In the genomic region with DNA sequence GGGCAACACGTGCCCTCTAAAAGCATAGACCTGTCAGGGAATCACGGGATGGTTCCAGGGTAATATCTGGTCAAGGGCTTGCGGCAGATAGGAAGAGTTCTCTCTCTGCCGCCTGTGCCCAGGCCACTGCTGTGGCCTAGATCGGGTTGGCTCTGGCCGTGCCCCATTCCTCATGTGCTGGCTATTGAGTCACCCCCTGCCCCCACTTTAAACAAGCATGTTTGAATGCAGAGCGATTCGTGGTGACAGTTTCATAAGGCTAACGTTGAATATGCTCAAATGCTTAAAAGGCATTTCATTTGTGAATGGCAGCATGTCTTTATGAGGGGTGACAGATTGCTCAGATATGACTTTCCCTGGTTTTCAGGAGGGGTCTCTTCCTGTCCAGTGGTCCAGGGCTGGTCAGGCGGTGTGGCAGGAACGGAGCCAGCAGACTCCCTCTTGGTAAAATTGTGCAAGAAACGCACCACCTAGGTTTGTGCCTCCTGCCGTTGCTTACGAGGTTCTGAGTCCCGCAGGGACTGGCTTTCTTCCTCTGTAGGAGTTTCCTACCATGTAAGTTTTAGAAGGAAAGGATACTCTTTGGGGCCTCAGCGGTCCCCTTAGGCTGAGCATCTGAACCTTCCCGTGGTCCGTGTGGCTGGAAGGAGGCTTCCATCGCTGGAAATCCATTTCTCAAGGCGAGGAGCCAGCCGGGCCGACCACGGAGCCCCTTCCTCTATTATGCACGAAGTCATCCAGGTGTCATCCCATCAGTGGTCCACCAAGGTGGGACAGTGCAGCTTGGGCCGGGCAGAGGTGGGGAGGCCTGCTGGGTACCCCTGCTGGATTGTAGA, we compare ENCODE assay signal across 30 cellular contexts. TPM values are rescaled to one million over a fixed set of nuclear protein-coding genes. Genes with fewer than 3 reads are reported as not detected.
DNase-seq lines count a peak whose midpoint lies in the region; ATAC-seq, FAIRE-seq and TF ChIP-seq lines count a peak whose summit lies in the region.
"Had no signal": no experiment of that assay in that cellular context is flagged by ENCODE, and none has a peak within 500 bp of the region (broad histone marks: within the 10 kb centered on the region; RNA-seq: fewer than 3 reads in every experiment).

No MANE protein-coding gene starts in this region.

- H4K8ac ChIP-seq in H1 (ENCODE audit: extremely low read depth, insufficient read depth, low read length) = no peak overlapping the region; the same call in 1 of the 2 replicates

- peaks cover 16% of the 10 kb centered on the region for H3K79me1 ChIP-seq in H1 (ENCODE audit: low read depth, low read length)

- no peak overlapping the region for H3K9ac ChIP-seq in H1 (replicated peaks in 1 of 4; ENCODE audit: extremely low read depth in 1 of 4, low read depth in 3 of 4, low read length in 3 of 4)

- ATAC-seq in T-helper 17 cell = no peak
- ATAC-seq: activated CD4-positive, CD25-positive, alpha-beta regulatory T cell treated with anti-CD3 and anti-CD28 coated beads, Interleukin-2, amount 50 U/mL, for 24 hours; K562; right cardiac atrium; stimulated activated naive CD8-positive, alpha-beta T cell treated with anti-CD3 and anti-CD28 coated beads, Interleukin-15, amount 100 ng/mL, for 72 hours had no signal

- H3K9me3 ChIP-seq in H1 (ENCODE audit: insufficient read depth in 2 of 2, low read depth in 1 of 2, low read length in 1 of 2) (no peaks in the 10 kb centered on the region), T-helper 17 cell (ENCODE audit: control insufficient read depth, low read length, poor library complexity, severe bottlenecking) (no peaks in the 10 kb centered on the region)
- H3K9me3 ChIP-seq: lower lobe of right lung, pancreas, thyroid gland had no signal

- no peak overlapping the region for H2BK120ac ChIP-seq in H1 (replicated peaks; ENCODE audit: low read depth, low read length)

- H4K20me1 ChIP-seq in H1 (replicated peaks in 1 of 2; ENCODE audit: control insufficient read depth in 1 of 2, insufficient read depth in 2 of 2, low read length in 2 of 2) = peaks cover 0 to 23% of the 10 kb centered on the region in 2 experiments

- no peak overlapping the region for H3K4me3 Mint-ChIP-seq in T-helper 17 cell
- H3K4me3 Mint-ChIP-seq: activated naive CD4-positive, alpha-beta T cell treated with anti-CD3 and anti-CD28 coated beads, Interleukin-2, amount 10 ng/mL, durations not matched to agents 7 days and 5 days; brain; stimulated activated naive CD8-positive, alpha-beta T cell treated with anti-CD3 and anti-CD28 coated beads, Interleukin-15, amount 100 ng/mL, for 72 hours had no signal

- H3K23ac ChIP-seq in H1 (ENCODE audit: insufficient read length) = no peak overlapping the region

- H2AFZ ChIP-seq in H1 (ENCODE audit: low read length) = no peak overlapping the region

- WGBS in H1 (ENCODE audit: extremely low coverage in 1 of 2, insufficient coverage in 1 of 2, insufficient read length in 1 of 2, insufficient replicate concordance in 2 of 2, low coverage in 1 of 2, low lambda C conversion rate in 2 of 2, missing lambda C conversion rate in 1 of 2), 2 experiments = 91% methylated on average over 25 of the region's 25 CpGs; no CpG with 5 or more reads in 1 of the 2 experiments

- CTCF ChIA-PET in H1 (lab: Charles Lee; ENCODE audit: partially characterized antibody) = interaction anchor here (0.5 to 1.2 kb wide), 4 partner anchors 8 to 1394 kb away, joined by 3 to 10 read pairs (median 4); no protein-coding TSS in a partner anchor

- no peak for TF ChIP-seq CTCF in H1 (IDR thresholded peaks at IDR 0.05; ENCODE audit: control extremely low read depth in 1 of 3, insufficient read depth in 1 of 3, low read depth in 1 of 3, low read length in 3 of 3)

- no peak overlapping the region for H3K27ac Mint-ChIP-seq in T-helper 17 cell
- H3K27ac Mint-ChIP-seq: activated naive CD4-positive, alpha-beta T cell treated with anti-CD3 and anti-CD28 coated beads, Interleukin-2, amount 10 ng/mL, durations not matched to agents 7 days and 5 days; brain; stimulated activated naive CD8-positive, alpha-beta T cell treated with anti-CD3 and anti-CD28 coated beads, Interleukin-15, amount 100 ng/mL, for 72 hours had no signal

- H2BK12ac ChIP-seq in H1 (ENCODE audit: low read depth, low read length) = no peak overlapping the region

- no peaks in the 10 kb centered on the region for H3K27me3 ChIP-seq in H1 (replicated peaks in 1 of 4; ENCODE audit: control insufficient read depth in 3 of 4, extremely low read depth in 1 of 4, insufficient read depth in 3 of 4, low read length in 3 of 4)
- H3K27me3 ChIP-seq in H7 (ENCODE audit: control insufficient read depth, insufficient read depth, low read length) = no peaks in the 10 kb centered on the region
- H3K27me3 ChIP-seq: pancreas, thyroid gland had no signal

- no peaks in the 10 kb centered on the region for H3K4me1 Mint-ChIP-seq in T-helper 17 cell
- H3K4me1 Mint-ChIP-seq: activated naive CD4-positive, alpha-beta T cell treated with anti-CD3 and anti-CD28 coated beads, Interleukin-2, amount 10 ng/mL, durations not matched to agents 7 days and 5 days; stimulated activated naive CD8-positive, alpha-beta T cell treated with anti-CD3 and anti-CD28 coated beads, Interleukin-15, amount 100 ng/mL, for 72 hours had no signal

- no peak overlapping the region for H3K4me2 ChIP-seq in H1 (ENCODE audit: insufficient read depth in 1 of 2, low read depth in 2 of 2, low read length in 2 of 2)

- peaks cover 16% of the 10 kb centered on the region for H3K27me3 Mint-ChIP-seq in T-helper 17 cell

- peak overlapping the region; percentile 62 for H4K91ac ChIP-seq in H1 (replicated peaks; ENCODE audit: insufficient read length, low read length)

- H2AK5ac ChIP-seq in H1 (ENCODE audit: low read depth, low read length) = peak overlapping the region; percentile 75; the same call in 1 of the 2 replicates

- peak; percentile 27 for DNase-seq in activated effector memory CD4-positive, alpha-beta T cell treated with anti-CD3 and anti-CD28 coated beads, Interleukin-2, amount 50 U/mL, for 16 hours
- no peak for DNase-seq in activated effector memory CD4-positive, alpha-beta T cell treated with Interleukin-2 at 50 U/mL for 16 hours
- DNase-seq in H1 (ENCODE audit: low read depth in 1 of 2, low spot score in 2 of 2) (no peak), posterior vena cava (ENCODE audit: low spot score) (peak; percentile 52), T-helper 17 cell (no peak), SW 1271 (lab: John Stamatoyannopoulos, UW) (no peak), H7 (no peak), Ammon's horn (ENCODE audit: low spot score) (no peak)
- DNase-seq: activated CD4-positive, alpha-beta T cell treated with anti-CD3 and anti-CD28 coated beads, Interleukin-2, amount 50 U/mL, for 48 hours; activated naive CD4-positive, alpha-beta T cell treated with anti-CD3 and anti-CD28 coated beads, Interleukin-2, amount 10 ng/mL, durations not matched to agents 7 days and 5 days; DND-41; GF-D8; kidney glomerular epithelial cell; lower lobe of right lung; NCI-H1105; NCI-H187 treated with DMSO at 0.1 percent for 48 hours; NCI-H2171; NCI-H510A; stimulated activated CD4-positive, alpha-beta T cell treated with anti-CD3 and anti-CD28 coated beads, Interleukin-2, amount 100 ng/mL, for 48 hours; stimulated activated naive CD8-positive, alpha-beta T cell treated with anti-CD3 and anti-CD28 coated beads, Interleukin-15, amount 100 ng/mL, for 72 hours; T-helper 1 cell; thyroid gland had no signal

- H3K79me2 ChIP-seq in H1 (ENCODE audit: control insufficient read depth in 1 of 2, insufficient read depth in 2 of 2, low read length in 2 of 2) = peaks cover 4 to 89% of the 10 kb centered on the region in 2 experiments; a peak in 3 of 4 replicates

- FAIRE-seq in H1 (lab: Jason Lieb, UNC) = no peak
- FAIRE-seq: frontal cortex, K562, pancreas had no signal

- H3K36me3 ChIP-seq in H1 (ENCODE audit: control insufficient read depth in 2 of 4, insufficient read depth in 4 of 4, low read length in 3 of 4) (no peaks in the 10 kb centered on the region), H7 (replicated peaks; ENCODE audit: control insufficient read depth, insufficient read depth, low read length) (no peaks in the 10 kb centered on the region)
- H3K36me3 ChIP-seq: lower lobe of right lung, pancreas, thyroid gland had no signal

- TF ChIP-seq EP300 in H1 (IDR thresholded peaks at IDR 0.05; ENCODE audit: borderline replicate concordance in 1 of 2, low read depth in 2 of 2, low read length in 2 of 2) = no peak

- POLR2A ChIA-PET in H1 (lab: Charles Lee; ENCODE audit: partially characterized antibody) = interaction anchor here (0.9 to 1.0 kb wide), 2 partner anchors 8 to 52 kb away, joined by 3 read pairs; no protein-coding TSS in a partner anchor

- intact Hi-C loops in posterior vena cava (cut with DNase I) = no loop called here

- no peak overlapping the region for H3K18ac ChIP-seq in H1 (ENCODE audit: extremely low read depth, low read length)

- peaks cover 5 to 17% (median 10%) of the 10 kb centered on the region in 4 experiments for H3K4me1 ChIP-seq in H1 (replicated peaks in 1 of 4; ENCODE audit: control insufficient read depth in 3 of 4, insufficient read depth in 4 of 4, low read length in 3 of 4)
- H3K4me1 ChIP-seq: thyroid gland had no signal

- H3K4me3 ChIP-seq in H1 (ENCODE audit: extremely low read depth in 1 of 4, insufficient read depth in 2 of 4, low read depth in 3 of 4, low read length in 4 of 4) (no peak overlapping the region), H7 (ENCODE audit: insufficient read depth, low read depth, low read length) (no peak overlapping the region)
- H3K4me3 ChIP-seq: K562, lower lobe of right lung, pancreas, thyroid gland had no signal

- H4K5ac ChIP-seq in H1 (ENCODE audit: insufficient read length, low read depth, low read length) = no peak overlapping the region

- H3K27ac ChIP-seq in H1 (ENCODE audit: low read depth, low read length) = no peak overlapping the region
- H3K27ac ChIP-seq: 22Rv1, lower lobe of right lung, RWPE1, thyroid gland had no signal

- no peak overlapping the region for H3K14ac ChIP-seq in H1 (ENCODE audit: insufficient read length)

- no peaks in the 10 kb centered on the region for H3K23me2 ChIP-seq in H1 (ENCODE audit: low read depth, low read length)

- no peak overlapping the region for H3K4ac ChIP-seq in H1 (replicated peaks; ENCODE audit: insufficient read length, low read depth, low read length)

- 0 out of 2 replicates have a peak overlapping the region, but pooled peaks have one; percentile 35 for H2BK5ac ChIP-seq in H1 (ENCODE audit: low read depth, low read length)

- no peak for TF ChIP-seq RAD21 in H1 (IDR thresholded peaks at IDR 0.05 in 1 of 2, conservative IDR thresholded peaks at IDR 0.05 in 1 of 2; ENCODE audit: low read depth in 2 of 2, low read length in 2 of 2)

- H3K36me3 Mint-ChIP-seq in T-helper 17 cell (ENCODE audit: low read depth) = no peaks in the 10 kb centered on the region
- H3K36me3 Mint-ChIP-seq: activated naive CD4-positive, alpha-beta T cell treated with anti-CD3 and anti-CD28 coated beads, Interleukin-2, amount 10 ng/mL, durations not matched to agents 7 days and 5 days had no signal

- no peak for TF ChIP-seq POLR2A in H1 (IDR thresholded peaks at IDR 0.05; ENCODE audit: control extremely low read depth in 1 of 2, low read depth in 2 of 2, low read length in 2 of 2)

- no peak overlapping the region for H3K56ac ChIP-seq in H1 (replicated peaks; ENCODE audit: insufficient read length, low read depth, low read length)

- 0 out of 2 replicates have a peak overlapping the region, but pooled peaks have one; percentile 63 for H2BK15ac ChIP-seq in H1 (ENCODE audit: low read length)

- H2BK20ac ChIP-seq in H1 (ENCODE audit: low read length) = no peak overlapping the region

RNA-seq across cellular contexts. Expression of a gene that starts 50.2 kb away (rescaled TPM):
- 39.4 and 40.5 TPM in 2 replicates for total RNA-seq in H1 (2021; fragmentation: NEBNext Ultra II Directional; extraction: Animal tissue kit (Norgen Biotek cat#: 25700))
- 18.1 and 19.4 TPM in 2 replicates for polyA plus RNA-seq in H1 (2011; rRNA removed)
- 16.7 TPM for polyA plus RNA-seq in H1 (2011; cell fraction: cytosol; rRNA removed)
- 35.0 TPM for polyA plus RNA-seq in H1 (2011; cell fraction: nucleus; rRNA removed)
- polyA plus RNA-seq in H1 (2012, experiment 1 of 2) = 14.0 to 20.9 TPM (median 18.1 TPM) in 4 replicates
- polyA plus RNA-seq in H1 (2012, experiment 2 of 2) = 7.8 TPM
- 15.0 TPM for polyA plus RNA-seq in H1 (2013, experiment 1 of 2)
- 14.7 TPM for polyA plus RNA-seq in H1 (2013, experiment 2 of 2)
- 84.6 and 95.9 TPM in 2 replicates for polyA minus RNA-seq in H1 (2011; rRNA and poly(A)+ RNA removed)
- 24.8 TPM for polyA minus RNA-seq in H1 (2011; cell fraction: cytosol; rRNA and poly(A)+ RNA removed)
- polyA minus RNA-seq in H1 (2011; cell fraction: nucleus; rRNA and poly(A)+ RNA removed) = 90.8 TPM
- 10 to 100 TPM; 28.9 to 33.3 TPM for total RNA-seq in posterior vena cava
- 10 to 100 TPM in 1 of 2 donors, 1 to 10 TPM in 1; 7.6 to 16.8 TPM for total RNA-seq in T-helper 17 cell
- total RNA-seq in H7 (2014; rRNA removed; shearing (Covaris generic)) = 12.6 and 17.1 TPM in 2 replicates

Comparison
In these comparisons a context has a peak if more than half of its experiments do, and no peak if none do; other contexts are left out.
1. DNase-seq: peak in activated effector memory CD4-positive, alpha-beta T cell treated with anti-CD3 and anti-CD28 coated beads, Interleukin-2, amount 50 U/mL, for 16 hours (single experiment) and posterior vena cava (single experiment); none in activated effector memory CD4-positive, alpha-beta T cell treated with Interleukin-2 at 50 U/mL for 16 hours (single experiment), H1 (0 of 2), T-helper 17 cell (0 of 3), SW 1271 (0 of 2), H7 (single experiment) and Ammon's horn (single experiment).